1 cellular context compared by ENCODE assay signal in the genomic region with DNA sequence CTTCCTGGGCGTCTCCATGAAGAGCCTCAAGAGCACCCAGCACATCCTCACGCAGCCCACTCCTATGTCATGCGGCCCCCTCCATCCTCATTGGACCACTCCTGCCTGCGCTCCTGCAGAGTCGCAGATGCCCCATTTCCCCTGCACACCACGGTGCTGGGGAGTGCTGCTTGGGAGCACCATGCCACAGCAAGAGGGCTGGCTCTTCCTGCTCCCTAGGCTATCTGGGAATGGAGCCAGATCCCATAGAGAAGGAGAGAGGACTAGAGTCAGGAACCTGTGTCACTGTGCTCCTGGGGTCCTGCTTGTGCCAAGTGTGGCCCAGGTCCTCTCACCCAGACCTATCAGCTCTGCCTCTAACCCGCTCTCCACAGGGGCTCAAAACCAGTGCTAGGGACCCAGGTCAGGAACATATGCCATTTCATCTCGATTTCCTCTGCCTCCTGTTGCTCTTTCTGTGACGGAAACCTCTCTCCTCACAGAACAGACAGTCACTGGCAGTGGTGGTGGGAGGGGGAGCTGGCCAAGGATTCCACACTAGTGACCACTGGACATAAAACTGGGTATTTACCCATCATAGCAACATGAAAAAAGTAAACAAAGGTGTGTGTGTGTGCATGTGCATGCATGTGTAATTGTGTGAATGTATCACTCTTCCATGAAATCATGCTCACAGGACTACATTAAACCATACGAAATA.
TF ChIP-seq lines count a peak whose summit lies in the region.

No MANE protein-coding gene starts in this region.

TF ChIP-seq in IMR-90, 13 proteins besides CTCF, POLR2A, EP300 and RAD21:
- TF ChIP-seq MAZ (IDR thresholded peaks at IDR 0.05; ENCODE audit: borderline replicate concordance, low read depth, low read length), result no peak
- TF ChIP-seq RCOR1 (IDR thresholded peaks at IDR 0.05; ENCODE audit: insufficient replicate concordance, low read length), result no peak
- TF ChIP-seq, protein P1, sequence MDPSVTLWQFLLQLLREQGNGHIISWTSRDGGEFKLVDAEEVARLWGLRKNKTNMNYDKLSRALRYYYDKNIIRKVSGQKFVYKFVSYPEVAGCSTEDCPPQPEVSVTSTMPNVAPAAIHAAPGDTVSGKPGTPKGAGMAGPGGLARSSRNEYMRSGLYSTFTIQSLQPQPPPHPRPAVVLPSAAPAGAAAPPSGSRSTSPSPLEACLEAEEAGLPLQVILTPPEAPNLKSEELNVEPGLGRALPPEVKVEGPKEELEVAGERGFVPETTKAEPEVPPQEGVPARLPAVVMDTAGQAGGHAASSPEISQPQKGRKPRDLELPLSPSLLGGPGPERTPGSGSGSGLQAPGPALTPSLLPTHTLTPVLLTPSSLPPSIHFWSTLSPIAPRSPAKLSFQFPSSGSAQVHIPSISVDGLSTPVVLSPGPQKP (IDR thresholded peaks at IDR 0.05; ENCODE audit: borderline replicate concordance, low read depth, low read length), result no peak
- TF ChIP-seq CEBPB (IDR thresholded peaks at IDR 0.05; ENCODE audit: low read depth, low read length), result no peak
- TF ChIP-seq NFE2L2 (IDR thresholded peaks at IDR 0.05; ENCODE audit: low read depth, low read length), result no peak
- no peak for TF ChIP-seq FOS (IDR thresholded peaks at IDR 0.05; ENCODE audit: low read depth, low read length)
- no peak for TF ChIP-seq RFX5 (IDR thresholded peaks at IDR 0.05; ENCODE audit: low read depth, low read length)
- no peak for TF ChIP-seq BHLHE40 (IDR thresholded peaks at IDR 0.05; ENCODE audit: low read depth, low read length)
- TF ChIP-seq SMC3 (IDR thresholded peaks at IDR 0.05; ENCODE audit: low read depth, low read length), result no peak
- TF ChIP-seq, protein P2, sequence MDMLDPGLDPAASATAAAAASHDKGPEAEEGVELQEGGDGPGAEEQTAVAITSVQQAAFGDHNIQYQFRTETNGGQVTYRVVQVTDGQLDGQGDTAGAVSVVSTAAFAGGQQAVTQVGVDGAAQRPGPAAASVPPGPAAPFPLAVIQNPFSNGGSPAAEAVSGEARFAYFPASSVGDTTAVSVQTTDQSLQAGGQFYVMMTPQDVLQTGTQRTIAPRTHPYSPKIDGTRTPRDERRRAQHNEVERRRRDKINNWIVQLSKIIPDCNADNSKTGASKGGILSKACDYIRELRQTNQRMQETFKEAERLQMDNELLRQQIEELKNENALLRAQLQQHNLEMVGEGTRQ (IDR thresholded peaks at IDR 0.05; ENCODE audit: low read depth, low read length), result no peak
- no peak for TF ChIP-seq MAFK (IDR thresholded peaks at IDR 0.05; ENCODE audit: low read depth, low read length)
- TF ChIP-seq MXI1 (IDR thresholded peaks at IDR 0.05; ENCODE audit: borderline replicate concordance, low read depth, low read length), result no peak
- no peak for TF ChIP-seq CHD1 (IDR thresholded peaks at IDR 0.05; ENCODE audit: low read depth, low read length)
